ENCODE assay signal across 28 cellular contexts in genomic region chr20:53176133-53176532, GRCh38.
DNase-seq lines count a peak whose midpoint lies in the region; ATAC-seq, FAIRE-seq and TF ChIP-seq lines count a peak whose summit lies in the region.
"Had no signal": no experiment of that assay in that cellular context is flagged by ENCODE, and none has a peak within 500 bp of the region (broad histone marks: within the 10 kb centered on the region; RNA-seq: fewer than 3 reads in every experiment).

No MANE protein-coding gene starts in this region.

- no peak overlapping the region for H3K4me3 Mint-ChIP-seq in GM23338
- H3K4me3 Mint-ChIP-seq: activated T-cell treated with anti-CD3 and anti-CD28 coated beads, Interleukin-2, amount 50 U/mL, for 4 hours; central memory CD8-positive, alpha-beta T cell; IgD-negative memory B cell; immature natural killer cell; stimulated activated memory B cell treated with anti-CD40 and anti-IgM and Interleukin-4, amounts not matched to agents 10 μg/mL and 1 μg/mL and 100 μg/mL, for 72 hours had no signal

- no peak overlapping the region for H2AFZ ChIP-seq in GM23338

- H4K20me1 ChIP-seq in GM23338 (replicated peaks; ENCODE audit: insufficient read depth): no peaks in the 10 kb centered on the region

- H3K27me3 ChIP-seq in GM23338 (ENCODE audit: insufficient read depth) (no peaks in the 10 kb centered on the region), body of pancreas (no peaks in the 10 kb centered on the region), small intestine (ENCODE audit: control insufficient read depth in 2 of 2, insufficient read depth in 2 of 2, low read length in 2 of 2) (no peaks in the 10 kb centered on the region)
- H3K27me3 ChIP-seq: right lobe of liver, upper lobe of left lung had no signal

- H3K4me3 ChIP-seq in GM23338: no peak overlapping the region
- no peak overlapping the region for H3K4me3 ChIP-seq in body of pancreas
- H3K4me3 ChIP-seq in small intestine (ENCODE audit: low read depth in 1 of 2, low read length in 2 of 2): no peak overlapping the region
- H3K4me3 ChIP-seq: right lobe of liver, upper lobe of left lung had no signal

- peaks cover 9% of the 10 kb centered on the region for H3K4me1 Mint-ChIP-seq in GM23338
- H3K4me1 Mint-ChIP-seq: central memory CD8-positive, alpha-beta T cell; immature natural killer cell; stimulated activated memory B cell treated with anti-CD40 and anti-IgM and Interleukin-4, amounts not matched to agents 10 μg/mL and 1 μg/mL and 100 μg/mL, for 72 hours had no signal

- TF ChIP-seq POLR2A in body of pancreas (IDR thresholded peaks at IDR 0.05) (no peak), GM12891 (IDR thresholded peaks at IDR 0.05; ENCODE audit: low read depth, low read length) (no peak)

- H3K9me2 ChIP-seq in GM23338 (ENCODE audit: insufficient read depth): no peaks in the 10 kb centered on the region

- WGBS in body of pancreas, 2 donors: 42 to 45% methylated on average over 3 of the region's 3 CpGs
- WGBS in small intestine, 3 donors: 19 to 40% (median 28%) methylated on average over 3 of the region's 3 CpGs

- H3F3A ChIP-seq in GM23338 (replicated peaks; ENCODE audit: low read depth): no peaks in the 10 kb centered on the region

- peak; percentile 91 for ATAC-seq in GM23338
- no peak for ATAC-seq in body of pancreas
- ATAC-seq: activated T-cell treated with anti-CD3 and anti-CD28 coated beads, Interleukin-2, amount 50 U/mL, for 4 hours; left colon; stimulated activated memory B cell treated with anti-CD40 and anti-IgM and Interleukin-4, amounts not matched to agents 10 μg/mL and 1 μg/mL and 100 μg/mL, for 72 hours had no signal

- no peaks in the 10 kb centered on the region for H3K79me2 ChIP-seq in GM23338 (replicated peaks; ENCODE audit: insufficient read depth)

- H3K27ac Mint-ChIP-seq in GM23338: no peak overlapping the region
- H3K27ac Mint-ChIP-seq: immature natural killer cell; stimulated activated memory B cell treated with anti-CD40 and anti-IgM and Interleukin-4, amounts not matched to agents 10 μg/mL and 1 μg/mL and 100 μg/mL, for 72 hours had no signal

- no peak overlapping the region for H3K27ac ChIP-seq in GM23338 (ENCODE audit: low read depth)
- no peak overlapping the region for H3K27ac ChIP-seq in body of pancreas
- no peak overlapping the region for H3K27ac ChIP-seq in small intestine (ENCODE audit: low read depth in 1 of 2, low read length in 1 of 2)
- H3K27ac ChIP-seq: right lobe of liver, upper lobe of left lung had no signal

- H3K9me3 ChIP-seq in body of pancreas (no peaks in the 10 kb centered on the region), small intestine (ENCODE audit: control insufficient read depth, low read depth) (no peaks in the 10 kb centered on the region)
- H3K9me3 ChIP-seq: right lobe of liver, upper lobe of left lung had no signal

- intact Hi-C loops in body of pancreas (cut with DNase I): no loop called here

- H3K4me1 ChIP-seq in GM23338 (ENCODE audit: insufficient read depth) (0 out of 2 replicates have a peak, but pooled peaks cover 5% of the 10 kb centered on the region), body of pancreas (no peaks in the 10 kb centered on the region), small intestine (ENCODE audit: control insufficient read depth in 2 of 2, insufficient read depth in 1 of 2, low read depth in 1 of 2, low read length in 1 of 2) (no peaks in the 10 kb centered on the region)
- H3K4me1 ChIP-seq: right lobe of liver, upper lobe of left lung had no signal

- peak in 1 of 2 experiments; percentile 26; a peak in 2 of 4 replicates for TF ChIP-seq CTCF in GM23338 (conservative IDR thresholded peaks at IDR 0.05; ENCODE audit: low read depth in 2 of 2)
- no peak for TF ChIP-seq CTCF in body of pancreas (IDR thresholded peaks at IDR 0.05)

- H3K36me3 Mint-ChIP-seq in GM23338 (ENCODE audit: low read depth): no peaks in the 10 kb centered on the region
- H3K36me3 Mint-ChIP-seq: IgD-negative memory B cell; immature natural killer cell; stimulated activated memory B cell treated with anti-CD40 and anti-IgM and Interleukin-4, amounts not matched to agents 10 μg/mL and 1 μg/mL and 100 μg/mL, for 72 hours had no signal

- DNase-seq in GM23338 (ENCODE audit: low spot score) (peak; percentile 40), NCI-H146 (lab: John Stamatoyannopoulos, UW) (peak; percentile 81), NCI-H69 (lab: John Stamatoyannopoulos, UW) (peak; percentile 84), iPS-NIHi7 (ENCODE audit: extremely low spot score) (peak; percentile 45), body of pancreas (no peak), GM12891 (ENCODE audit: insufficient read length, low spot score) (no peak), small intestine (no peak), dedifferentiated amniotic fluid mesenchymal stem cell (ENCODE audit: extremely low spot score) (no peak)
- DNase-seq: ACHN; activated CD4-positive, alpha-beta T cell treated with anti-CD3 and anti-CD28 coated beads for 4 hours; activated T-cell treated with anti-CD3 and anti-CD28 coated beads, Interleukin-2, amount 50 U/mL, for 4 hours; dermis blood vessel endothelial cell; immature natural killer cell; left colon; mammary epithelial cell; NCI-H1092; NCI-H2171; posterior cingulate gyrus; right lobe of liver; stimulated activated CD4-positive, alpha-beta T cell treated with anti-CD3 and anti-CD28 coated beads, Interleukin-12 subunit alpha, Interleukin-12 subunit beta, amount 100 ng/mL, for 4 hours; stimulated activated CD4-positive, alpha-beta T cell treated with anti-CD3 and anti-CD28 coated beads, Interleukin-4, amount 100 ng/mL, for 4 hours; substantia nigra; upper lobe of left lung had no signal

- no peak overlapping the region for H3K4me2 ChIP-seq in GM23338

- H3K36me3 ChIP-seq in GM23338 (ENCODE audit: insufficient read depth) (no peaks in the 10 kb centered on the region), body of pancreas (replicated peaks in 1 of 2; ENCODE audit: insufficient read depth in 1 of 2, low read depth in 2 of 2) (no peaks in the 10 kb centered on the region), small intestine (ENCODE audit: control insufficient read depth in 2 of 2, insufficient read depth in 2 of 2, low read length in 2 of 2) (no peaks in the 10 kb centered on the region)
- H3K36me3 ChIP-seq: upper lobe of left lung had no signal

- peaks cover 2% of the 10 kb centered on the region for H3K27me3 Mint-ChIP-seq in GM23338 (ENCODE audit: insufficient read depth, low read depth, poor library complexity)
- H3K27me3 Mint-ChIP-seq: IgD-negative memory B cell; stimulated activated memory B cell treated with anti-CD40 and anti-IgM and Interleukin-4, amounts not matched to agents 10 μg/mL and 1 μg/mL and 100 μg/mL, for 72 hours had no signal

- no peaks in the 10 kb centered on the region for H3K9me3 Mint-ChIP-seq in GM23338
- H3K9me3 Mint-ChIP-seq: activated T-cell treated with anti-CD3 and anti-CD28 coated beads, Interleukin-2, amount 50 U/mL, for 4 hours; central memory CD8-positive, alpha-beta T cell; IgD-negative memory B cell; immature natural killer cell; stimulated activated memory B cell treated with anti-CD40 and anti-IgM and Interleukin-4, amounts not matched to agents 10 μg/mL and 1 μg/mL and 100 μg/mL, for 72 hours had no signal

- FAIRE-seq in GM12891 (lab: Jason Lieb, UNC) (no peak), small intestine (lab: Jason Lieb, UNC) (no peak)
- FAIRE-seq: endometrium, frontal cortex had no signal

TF ChIP-seq in GM23338, 12 proteins besides CTCF, POLR2A, EP300 and RAD21 (continues in another document):
- TF ChIP-seq EZH2 (IDR thresholded peaks at IDR 0.05; ENCODE audit: low read depth, unreplicated experiment): no peak
- no peak for TF ChIP-seq ZNF331 (CRISPR knock-in tag; IDR thresholded peaks at IDR 0.05; ENCODE audit: low read depth)
- TF ChIP-seq ZNF114 (CRISPR knock-in tag; IDR thresholded peaks at IDR 0.05): no peak
- TF ChIP-seq EZH2phosphoT487 (IDR thresholded peaks at IDR 0.05; ENCODE audit: unreplicated experiment): no peak
- no peak for TF ChIP-seq JUNB (IDR thresholded peaks at IDR 0.05; ENCODE audit: unreplicated experiment)
- no peak for TF ChIP-seq STAT1 (IDR thresholded peaks at IDR 0.05; ENCODE audit: unreplicated experiment)

TF ChIP-seq in GM12891, 5 proteins besides CTCF, POLR2A, EP300 and RAD21:
- TF ChIP-seq POU2F2 (IDR thresholded peaks at IDR 0.05; ENCODE audit: low read depth, low read length) (no peak), PAX5 (IDR thresholded peaks at IDR 0.05; ENCODE audit: insufficient read depth, low read length, severe bottlenecking) (no peak), POLR2AphosphoS5 (IDR thresholded peaks at IDR 0.05; ENCODE audit: low read depth, low read length) (no peak), SPI1 (IDR thresholded peaks at IDR 0.05; ENCODE audit: low read depth, low read length) (no peak), TAF1 (IDR thresholded peaks at IDR 0.05; ENCODE audit: low read depth, low read length) (no peak)

Comparison
In these comparisons a context has a peak if more than half of its experiments do, and no peak if none do; other contexts are left out.
1. DNase-seq: peak in GM23338 (single experiment), NCI-H146 (single experiment), NCI-H69 (single experiment) and iPS-NIHi7 (single experiment); none in body of pancreas (0 of 4), GM12891 (single experiment), small intestine (single experiment) and dedifferentiated amniotic fluid mesenchymal stem cell (single experiment).